Comparison of ENCODE assay signal across 8 cellular contexts in genomic region chr1:77948841-77949424, GRCh38. TPM values are rescaled to one million over a fixed set of nuclear protein-coding genes. Genes with fewer than 3 reads are reported as not detected.
DNase-seq lines count a peak whose midpoint lies in the region; ATAC-seq lines count a peak whose summit lies in the region.

No MANE protein-coding gene starts in this region.

- no peaks in the 10 kb centered on the region for H3K9me3 ChIP-seq in BLaER1
- H3K9me3 ChIP-seq in GM23248 (ENCODE audit: low read depth), result no peaks in the 10 kb centered on the region

- CTCF ChIA-PET in T-cell (lab: Charles Lee), result no interaction called here

- H3K4me2 ChIP-seq in BLaER1 (peak overlapping the region; percentile 66), GM23248 (ENCODE audit: unreplicated experiment) (no peak overlapping the region)

- no peaks in the 10 kb centered on the region for H3K27me3 ChIP-seq in BLaER1
- no peaks in the 10 kb centered on the region for H3K27me3 ChIP-seq in GM23248 (replicated peaks; ENCODE audit: insufficient read depth)

- no peaks in the 10 kb centered on the region for H3K27me3 Mint-ChIP-seq in T-cell
- H3K27me3 Mint-ChIP-seq in activated T-helper 2 cell treated with anti-CD3 and anti-CD28 coated beads, Interferon-gamma antibody, Interleukin-2, Interleukin-4, amounts not matched to agents 10 μg/mL and 5 μg/mL and 100 μg/mL, durations not matched to agents 14 hours and 24 hours and 36 hours (ENCODE audit: low read depth), result no peaks in the 10 kb centered on the region

- WGBS in GM23248 (ENCODE audit: low coverage in 1 of 2, low lambda C conversion rate in 2 of 2, missing lambda C conversion rate in 2 of 2), 2 experiments, result 36 to 38% methylated on average over 2 of the region's 2 CpGs

- peaks cover 48% of the 10 kb centered on the region for H3K4me1 ChIP-seq in BLaER1
- H3K4me1 ChIP-seq in GM23248 (ENCODE audit: insufficient read depth), result no peaks in the 10 kb centered on the region

- H3K27ac Mint-ChIP-seq in T-cell, result peak overlapping the region; percentile 7 to 21
- H3K27ac Mint-ChIP-seq in activated T-helper 2 cell treated with anti-CD3 and anti-CD28 coated beads, Interferon-gamma antibody, Interleukin-2, Interleukin-4, amounts not matched to agents 10 μg/mL and 5 μg/mL and 100 μg/mL, durations not matched to agents 14 hours and 24 hours and 36 hours, result no peak overlapping the region

- H3K9ac ChIP-seq in BLaER1, result no peak overlapping the region
- H3K9ac ChIP-seq in GM23248, result 0 out of 2 replicates have a peak overlapping the region, but pooled peaks have one; percentile 6

- intact Hi-C loops in activated T-helper 2 cell treated with anti-CD3 and anti-CD28 coated beads, Interferon-gamma antibody, Interleukin-2, Interleukin-4, amounts not matched to agents 10 μg/mL and 5 μg/mL and 100 μg/mL, durations not matched to agents 14 hours and 24 hours and 36 hours (cut with micrococcal nuclease), result loop anchor here (5.0 kb wide), 1 partner anchor 163 kb away; no protein-coding TSS in a partner anchor

- H3K79me2 ChIP-seq in GM23248 (ENCODE audit: insufficient read depth), result peaks cover 87% of the 10 kb centered on the region

- DNase-seq in GM23248 (peak; percentile 70), T-cell (no peak), hepatic stellate cell (ENCODE audit: low spot score) (peak; percentile 6)
- DNase-seq in activated T-helper 2 cell treated with anti-CD3 and anti-CD28 coated beads, Interferon-gamma antibody, Interleukin-2, Interleukin-4, amounts not matched to agents 10 μg/mL and 5 μg/mL and 100 μg/mL, durations not matched to agents 14 hours and 24 hours and 36 hours (ENCODE audit: low spot score), result no peak

- H3K36me3 ChIP-seq in BLaER1 (peaks cover 87% of the 10 kb centered on the region), GM23248 (ENCODE audit: low read depth) (peaks cover 88% of the 10 kb centered on the region)

- ATAC-seq in T-cell (replicated peaks in 1 of 4) (no peak), HG02870 (IDR thresholded peaks at IDR 0.05; ENCODE audit: unreplicated experiment) (no peak), HG03342 (IDR thresholded peaks at IDR 0.05; ENCODE audit: unreplicated experiment) (no peak), HG03025 (IDR thresholded peaks at IDR 0.05; ENCODE audit: low FRiP score, unreplicated experiment) (no peak)

- H4K20me1 ChIP-seq in BLaER1 (peaks cover 85% of the 10 kb centered on the region), GM23248 (ENCODE audit: insufficient read depth) (no peaks in the 10 kb centered on the region)

- H3K4me3 Mint-ChIP-seq in T-cell, result no peak overlapping the region
- H3K4me3 Mint-ChIP-seq in activated T-helper 2 cell treated with anti-CD3 and anti-CD28 coated beads, Interferon-gamma antibody, Interleukin-2, Interleukin-4, amounts not matched to agents 10 μg/mL and 5 μg/mL and 100 μg/mL, durations not matched to agents 14 hours and 24 hours and 36 hours (ENCODE audit: low read depth), result no peak overlapping the region

- H3K4me1 Mint-ChIP-seq in T-cell, result peaks cover 32 to 41% (median 32%) of the 10 kb centered on the region in 3 donors
- H3K4me1 Mint-ChIP-seq in activated T-helper 2 cell treated with anti-CD3 and anti-CD28 coated beads, Interferon-gamma antibody, Interleukin-2, Interleukin-4, amounts not matched to agents 10 μg/mL and 5 μg/mL and 100 μg/mL, durations not matched to agents 14 hours and 24 hours and 36 hours (ENCODE audit: low read depth), result peaks cover 22% of the 10 kb centered on the region

- POLR2A ChIA-PET in T-cell (lab: Charles Lee), result interaction anchor here in 1 of 2 donors (0.7 kb wide), 1 partner anchor 49 kb away, joined by 4 read pairs; no protein-coding TSS in a partner anchor

- no peaks in the 10 kb centered on the region for H3K9me2 ChIP-seq in GM23248 (ENCODE audit: insufficient read depth)

- H2AFZ ChIP-seq in GM23248, result no peak overlapping the region

- H3F3A ChIP-seq in GM23248 (ENCODE audit: insufficient read depth), result peaks cover 81% of the 10 kb centered on the region

- peaks cover 49% of the 10 kb centered on the region for H3K36me3 Mint-ChIP-seq in T-cell
- peaks cover 63% of the 10 kb centered on the region for H3K36me3 Mint-ChIP-seq in activated T-helper 2 cell treated with anti-CD3 and anti-CD28 coated beads, Interferon-gamma antibody, Interleukin-2, Interleukin-4, amounts not matched to agents 10 μg/mL and 5 μg/mL and 100 μg/mL, durations not matched to agents 14 hours and 24 hours and 36 hours (ENCODE audit: low read depth)

- H3K27ac ChIP-seq in BLaER1 (no peak overlapping the region), GM23248 (peak overlapping the region; percentile 13; the same call in 1 of the 2 replicates)

- in situ Hi-C loops in GM23248 (cut with MboI), result no loop called here

- H3K9me3 Mint-ChIP-seq in T-cell, result no peaks in the 10 kb centered on the region
- no peaks in the 10 kb centered on the region for H3K9me3 Mint-ChIP-seq in activated T-helper 2 cell treated with anti-CD3 and anti-CD28 coated beads, Interferon-gamma antibody, Interleukin-2, Interleukin-4, amounts not matched to agents 10 μg/mL and 5 μg/mL and 100 μg/mL, durations not matched to agents 14 hours and 24 hours and 36 hours

- no peak overlapping the region for H3K4me3 ChIP-seq in BLaER1
- no peak overlapping the region for H3K4me3 ChIP-seq in GM23248

RNA-seq across cellular contexts. Expression of gene FUBP1, which starts 29.9 kb away (rescaled TPM):
- total RNA-seq in GM23248 (2014; rRNA removed; shearing (Covaris generic)), result 59.1 and 69.9 TPM in 2 replicates
- 48.4 and 52.2 TPM in 2 replicates for polyA plus RNA-seq in GM23248 (2016; fragmentation: Nextera tagmentation; extraction: Ambion mirVana)
- 100 to 1,000 TPM; 180 to 224 (median 194) TPM for total RNA-seq in T-cell
- 262 and 269 TPM in 2 replicates for total RNA-seq in activated T-helper 2 cell treated with anti-CD3 and anti-CD28 coated beads, Interferon-gamma antibody, Interleukin-2, Interleukin-4, amounts not matched to agents 10 μg/mL and 5 μg/mL and 100 μg/mL, durations not matched to agents 14 hours and 24 hours and 36 hours

RNA-seq across cellular contexts. Expression of gene DNAJB4, which starts 55.8 kb away (rescaled TPM):
- 125 and 133 TPM in 2 replicates for total RNA-seq in GM23248 (2014; rRNA removed; shearing (Covaris generic))
- polyA plus RNA-seq in GM23248 (2016; fragmentation: Nextera tagmentation; extraction: Ambion mirVana), result 147 and 151 TPM in 2 replicates
- 10 to 100 TPM in 4 of 5 donors, 1 to 10 TPM in 1; 10.0 to 19.6 (median 12.2) TPM for total RNA-seq in T-cell
- 12.5 and 14.6 TPM in 2 replicates for total RNA-seq in activated T-helper 2 cell treated with anti-CD3 and anti-CD28 coated beads, Interferon-gamma antibody, Interleukin-2, Interleukin-4, amounts not matched to agents 10 μg/mL and 5 μg/mL and 100 μg/mL, durations not matched to agents 14 hours and 24 hours and 36 hours

Comparison
In these comparisons a context has a peak if more than half of its experiments do, and no peak if none do; other contexts are left out.
1. DNase-seq: peak in GM23248 (single experiment) and hepatic stellate cell (single experiment); none in T-cell (0 of 34) and activated T-helper 2 cell treated with anti-CD3 and anti-CD28 coated beads, Interferon-gamma antibody, Interleukin-2, Interleukin-4, amounts not matched to agents 10 μg/mL and 5 μg/mL and 100 μg/mL, durations not matched to agents 14 hours and 24 hours and 36 hours (single experiment).